Comparison of ENCODE assay signal across 10 cellular contexts in the genomic region with DNA sequence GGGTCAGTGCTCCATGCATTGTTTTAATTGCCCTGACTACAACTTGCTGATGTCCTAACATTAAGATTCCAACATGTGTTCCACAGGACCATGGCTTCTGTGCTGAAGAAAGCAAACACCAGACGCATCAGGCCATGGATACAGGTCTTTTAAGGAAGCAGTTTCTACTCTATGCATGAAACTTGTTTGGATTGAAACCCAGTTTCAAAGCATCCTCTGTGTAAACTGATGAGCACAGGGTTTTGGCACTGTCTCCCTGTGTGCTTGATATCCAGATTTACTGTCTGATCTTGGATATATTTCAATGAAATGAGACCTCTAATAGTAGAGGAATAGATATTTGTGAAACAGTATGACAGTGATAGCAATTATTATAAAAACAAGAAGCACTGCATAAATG.
"Had no signal": no experiment of that assay in that cellular context is flagged by ENCODE, and none has a peak within 500 bp of the region (broad histone marks: within the 10 kb centered on the region; RNA-seq: fewer than 3 reads in every experiment).

No MANE protein-coding gene starts in this region.

- FAIRE-seq: H1, HepG2 had no signal

- ATAC-seq: GM23338, HCT116, HepG2 had no signal

- DNase-seq: H7, HFFc6, KBM-7 had no signal

- H3K4me3 Mint-ChIP-seq: GM23338, HFFc6, IgD-negative memory B cell had no signal

- H3K4me1 Mint-ChIP-seq: GM23338, IgD-negative memory B cell had no signal

- H3K4me1 ChIP-seq: HAP-1 had no signal

- H3K36me3 Mint-ChIP-seq: IgD-negative memory B cell had no signal

- H3K27ac Mint-ChIP-seq: GM23338, HFFc6, IgD-negative memory B cell had no signal

- H3K36me3 ChIP-seq: HAP-1 had no signal

- H3K4me3 ChIP-seq: GM23338, HAP-1 had no signal

- H3K27ac ChIP-seq: HL-60 had no signal

- H3K27me3 Mint-ChIP-seq: IgD-negative memory B cell had no signal

- H3K9me3 ChIP-seq: HAP-1 had no signal
